Comparison of ENCODE assay signal across 19 cellular contexts in genomic region chr11:64642418-64642735, GRCh38. TPM values are rescaled to one million over a fixed set of nuclear protein-coding genes. Genes with fewer than 3 reads are reported as not detected.
DNase-seq lines count a peak whose midpoint lies in the region; ATAC-seq and TF ChIP-seq lines count a peak whose summit lies in the region.
"Had no signal": no experiment of that assay in that cellular context is flagged by ENCODE, and none has a peak within 500 bp of the region (broad histone marks: within the 10 kb centered on the region; RNA-seq: fewer than 3 reads in every experiment).

No MANE protein-coding gene starts in this region.

- no peaks in the 10 kb centered on the region for H3K9me2 ChIP-seq in Loucy (replicated peaks; ENCODE audit: low read depth, low read length)

- H3K4me1 ChIP-seq in ES-I3 (ENCODE audit: insufficient read depth, low read length) (peaks cover 6% of the 10 kb centered on the region; the same call in 1 of the 2 replicates), Loucy (ENCODE audit: insufficient read depth, low read length, poor library complexity, severe bottlenecking) (peaks cover 83% of the 10 kb centered on the region)
- H3K4me1 ChIP-seq: SJSA1 had no signal

- peaks cover 62% of the 10 kb centered on the region for H3K79me2 ChIP-seq in Loucy (ENCODE audit: insufficient read depth, low read length)

- CTCF ChIA-PET in CD4-positive, alpha-beta T cell (lab: Charles Lee), result no interaction called here

- H3K4me1 Mint-ChIP-seq in CD4-positive, alpha-beta T cell (ENCODE audit: low read depth), result peaks cover 4% of the 10 kb centered on the region

- H3K36me3 Mint-ChIP-seq in CD4-positive, alpha-beta T cell (ENCODE audit: low read depth), result no peaks in the 10 kb centered on the region
- H3K36me3 Mint-ChIP-seq: activated naive CD8-positive, alpha-beta T cell treated with anti-CD3 and anti-CD28 coated beads, Interleukin-2, amount 10 ng/mL, durations not matched to agents 7 days and 5 days; memory B cell had no signal

- H3K27ac ChIP-seq in CD4-positive, alpha-beta T cell (ENCODE audit: low read depth, low read length), result no peak overlapping the region
- H3K27ac ChIP-seq: SJSA1, spleen had no signal

- H3K27me3 Mint-ChIP-seq in CD4-positive, alpha-beta T cell, result peaks cover 38% of the 10 kb centered on the region

- peaks cover 45% of the 10 kb centered on the region for H4K20me1 ChIP-seq in Loucy (ENCODE audit: insufficient read depth, low read length, poor library complexity, severe bottlenecking)

- TF ChIP-seq CTCF in Loucy (conservative IDR thresholded peaks at IDR 0.05; ENCODE audit: low read length), result no peak
- no peak for TF ChIP-seq CTCF in CD4-positive, alpha-beta T cell (IDR thresholded peaks at IDR 0.05)

- no peaks in the 10 kb centered on the region for H3K9me3 Mint-ChIP-seq in CD4-positive, alpha-beta T cell
- H3K9me3 Mint-ChIP-seq: activated naive CD8-positive, alpha-beta T cell treated with anti-CD3 and anti-CD28 coated beads, Interleukin-2, amount 10 ng/mL, durations not matched to agents 7 days and 5 days; activated T-cell treated with anti-CD3 and anti-CD28 coated beads, Interleukin-2, amount 50 U/mL, for 24 hours; memory B cell; stimulated activated naive CD8-positive, alpha-beta T cell treated with anti-CD3 and anti-CD28 coated beads, Interleukin-15, Interleukin-2, amounts not matched to agents 100 ng/mL and 50 ng/mL, for 24 hours had no signal

- H2AFZ ChIP-seq in Loucy (ENCODE audit: low read length), result no peak overlapping the region

- intact Hi-C loops in sciatic nerve (cut with DNase I), result loop anchor here (10.0 kb wide), 1 partner anchor 198 kb away; no protein-coding TSS in a partner anchor
- intact Hi-C loops in CD4-positive, alpha-beta T cell (cut with DNase I, micrococcal nuclease), result no loop called here

- H3K9me3 ChIP-seq in ES-I3 (ENCODE audit: control insufficient read depth, insufficient read depth, low read length) (no peaks in the 10 kb centered on the region), Loucy (ENCODE audit: insufficient read depth, low read depth, low read length) (no peaks in the 10 kb centered on the region)
- no peaks in the 10 kb centered on the region for H3K9me3 ChIP-seq in CD4-positive, alpha-beta T cell (ENCODE audit: control insufficient read depth, low read length)
- H3K9me3 ChIP-seq: spleen had no signal

- H3K4me3 ChIP-seq in Loucy (ENCODE audit: low read length, poor library complexity, severe bottlenecking), result peak overlapping the region; percentile 77
- H3K4me3 ChIP-seq in iPS-11a (ENCODE audit: low read depth, low read length), result peak overlapping the region; percentile 10
- H3K4me3 ChIP-seq: SJSA1 had no signal

- H3K4me2 ChIP-seq in Loucy (ENCODE audit: low read depth, low read length, poor library complexity, severe bottlenecking), result peak overlapping the region; percentile 96

- H3K27me3 ChIP-seq in Loucy (ENCODE audit: insufficient read depth, low read length, poor library complexity, severe bottlenecking), result no peaks in the 10 kb centered on the region
- peaks cover 81% of the 10 kb centered on the region for H3K27me3 ChIP-seq in CD4-positive, alpha-beta T cell (ENCODE audit: control insufficient read depth, insufficient read depth, low read length)

- no peaks in the 10 kb centered on the region for H3K36me3 ChIP-seq in ES-I3 (ENCODE audit: insufficient read depth, low read length)
- H3K36me3 ChIP-seq in Loucy (ENCODE audit: insufficient read depth, low read length), result no peaks in the 10 kb centered on the region
- H3K36me3 ChIP-seq: SJSA1, spleen had no signal

- POLR2A ChIA-PET in CD4-positive, alpha-beta T cell (lab: Charles Lee), result no interaction called here

- DNase-seq in sciatic nerve (ENCODE audit: low spot score), result peak; percentile 60
- no peak for DNase-seq in CD4-positive, alpha-beta T cell
- DNase-seq in NCI-H1092 treated with DMSO at 0.1 percent for 48 hours (lab: John Stamatoyannopoulos, UW), result no peak
- DNase-seq in medulla oblongata (ENCODE audit: extremely low spot score), result no peak
- DNase-seq: activated CD4-positive, alpha-beta T cell treated with anti-CD3 and anti-CD28 coated beads, Interleukin-2, amount 50 U/mL, for 1 hour; activated naive CD8-positive, alpha-beta T cell treated with anti-CD3 and anti-CD28 coated beads, Interleukin-2, amount 10 ng/mL, durations not matched to agents 7 days and 5 days; activated T-cell treated with anti-CD3 and anti-CD28 coated beads, Interleukin-2, amount 50 U/mL, for 24 hours; central memory CD4-positive, alpha-beta T cell; DMS153; NCI-H1048; NCI-H2171 treated with DMSO at 0.1 percent for 48 hours; occipital lobe; spleen had no signal

- no peak overlapping the region for H3K27ac Mint-ChIP-seq in CD4-positive, alpha-beta T cell
- H3K27ac Mint-ChIP-seq: activated naive CD8-positive, alpha-beta T cell treated with anti-CD3 and anti-CD28 coated beads, Interleukin-2, amount 10 ng/mL, durations not matched to agents 7 days and 5 days; activated T-cell treated with anti-CD3 and anti-CD28 coated beads, Interleukin-2, amount 50 U/mL, for 24 hours; memory B cell; stimulated activated naive CD8-positive, alpha-beta T cell treated with anti-CD3 and anti-CD28 coated beads, Interleukin-15, Interleukin-2, amounts not matched to agents 100 ng/mL and 50 ng/mL, for 24 hours had no signal

- no peak overlapping the region for H3K4me3 Mint-ChIP-seq in CD4-positive, alpha-beta T cell
- H3K4me3 Mint-ChIP-seq: activated naive CD8-positive, alpha-beta T cell treated with anti-CD3 and anti-CD28 coated beads, Interleukin-2, amount 10 ng/mL, durations not matched to agents 7 days and 5 days; activated T-cell treated with anti-CD3 and anti-CD28 coated beads, Interleukin-2, amount 50 U/mL, for 24 hours; stimulated activated naive CD8-positive, alpha-beta T cell treated with anti-CD3 and anti-CD28 coated beads, Interleukin-15, Interleukin-2, amounts not matched to agents 100 ng/mL and 50 ng/mL, for 24 hours had no signal

- H3K9ac ChIP-seq in ES-I3 (ENCODE audit: low read depth, low read length) (peak overlapping the region; percentile 44; the same call in 1 of the 2 replicates), Loucy (ENCODE audit: low read depth, low read length, poor library complexity, severe bottlenecking) (peak overlapping the region; percentile 79)

- no peak for ATAC-seq in sciatic nerve
- ATAC-seq in CD4-positive, alpha-beta T cell (ENCODE audit: poor library complexity), result no peak

- H3F3A ChIP-seq in Loucy (ENCODE audit: low read depth), result no peaks in the 10 kb centered on the region; the same call in 1 of the 2 replicates

RNA-seq across cellular contexts. Expression of gene SLC22A12, which starts 51.4 kb away (rescaled TPM):
- not detected for total RNA-seq in sciatic nerve
- total RNA-seq in CD4-positive, alpha-beta T cell, result not detected
- total RNA-seq: activated naive CD8-positive, alpha-beta T cell treated with anti-CD3 and anti-CD28 coated beads, Interleukin-2, amount 10 ng/mL, durations not matched to agents 7 days and 5 days; occipital lobe; SJSA1; spleen had no signal
